In the genomic region with DNA sequence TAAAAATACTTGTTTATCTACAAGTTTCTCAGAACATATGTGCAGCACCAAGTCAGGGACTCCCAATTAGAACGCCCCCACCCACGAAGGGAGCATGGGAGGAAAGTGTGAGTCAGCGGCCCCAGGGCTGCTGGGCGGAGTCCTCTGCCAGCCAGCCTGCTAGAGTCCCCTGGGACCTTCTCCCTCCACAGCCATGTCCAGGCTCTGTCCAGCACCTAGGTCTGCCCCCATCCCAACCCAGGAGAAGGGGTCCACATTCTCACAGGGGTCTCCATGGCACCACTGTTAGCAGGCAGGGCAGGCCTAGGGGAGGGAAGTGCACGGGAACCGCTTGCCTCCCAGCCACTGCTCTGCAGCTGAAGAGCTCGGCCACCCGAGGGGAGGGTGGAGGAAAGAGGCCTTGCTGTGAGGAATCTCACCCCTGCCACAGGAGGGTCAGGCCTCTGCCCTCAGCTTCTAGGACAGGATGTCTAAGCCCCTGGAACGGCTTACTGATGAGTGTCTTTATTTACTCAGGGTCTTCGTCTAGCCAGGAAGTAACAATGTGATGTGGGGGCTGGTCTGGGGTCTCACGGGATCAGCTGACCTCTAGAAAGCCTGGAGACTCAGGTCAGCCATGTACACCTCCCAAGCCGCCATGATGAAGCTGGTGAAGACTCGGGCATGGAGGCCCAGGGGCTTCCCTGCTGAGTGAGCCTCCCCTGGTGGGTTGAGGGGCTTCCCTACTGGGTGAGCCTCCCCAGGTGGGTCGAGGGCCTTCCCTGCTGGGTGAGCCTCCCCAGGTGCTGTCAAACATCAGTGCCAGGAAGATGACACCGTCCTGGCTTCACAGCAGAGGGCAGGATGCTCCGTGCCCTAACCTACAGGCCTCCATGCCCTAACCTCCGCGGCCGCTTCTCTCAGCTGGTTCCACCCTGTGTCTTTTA, we compare ENCODE assay signal across 9 cellular contexts.
DNase-seq lines count a peak whose midpoint lies in the region; ATAC-seq and TF ChIP-seq lines count a peak whose summit lies in the region.
"Had no signal": no experiment of that assay in that cellular context is flagged by ENCODE, and none has a peak within 500 bp of the region (broad histone marks: within the 10 kb centered on the region; RNA-seq: fewer than 3 reads in every experiment).

No MANE protein-coding gene starts in this region.

- H3K9me3 Mint-ChIP-seq in activated CD8-positive, alpha-beta T cell treated with anti-CD3 and anti-CD28 coated beads for 36 hours, result no peaks in the 10 kb centered on the region
- H3K9me3 Mint-ChIP-seq in activated CD8-positive, alpha-beta T cell treated with anti-CD3 and anti-CD28 coated beads, Interleukin-2, amount 10 ng/mL, durations not matched to agents 7 days and 5 days (ENCODE audit: insufficient read depth), result no peaks in the 10 kb centered on the region
- no peaks in the 10 kb centered on the region for H3K9me3 Mint-ChIP-seq in stimulated activated memory B cell treated with anti-CD40 and anti-IgM and Interleukin-4, amounts not matched to agents 10 μg/mL and 1 μg/mL and 100 μg/mL, for 72 hours
- H3K9me3 Mint-ChIP-seq in type B pancreatic cell, result no peaks in the 10 kb centered on the region

- H3K4me1 Mint-ChIP-seq in activated CD8-positive, alpha-beta T cell treated with anti-CD3 and anti-CD28 coated beads for 36 hours (ENCODE audit: low read depth), result peaks cover 3% of the 10 kb centered on the region
- no peaks in the 10 kb centered on the region for H3K4me1 Mint-ChIP-seq in activated CD8-positive, alpha-beta T cell treated with anti-CD3 and anti-CD28 coated beads, Interleukin-2, amount 10 ng/mL, durations not matched to agents 7 days and 5 days (ENCODE audit: low read depth)
- H3K4me1 Mint-ChIP-seq in stimulated activated memory B cell treated with anti-CD40 and anti-IgM and Interleukin-4, amounts not matched to agents 10 μg/mL and 1 μg/mL and 100 μg/mL, for 72 hours, result peaks cover 6% of the 10 kb centered on the region
- H3K4me1 Mint-ChIP-seq in type B pancreatic cell (ENCODE audit: unreplicated experiment), result peaks cover 14% of the 10 kb centered on the region

- POLR2A ChIA-PET in activated CD8-positive, alpha-beta T cell treated with anti-CD3 and anti-CD28 coated beads for 36 hours (lab: Charles Lee), result no interaction called here
- POLR2A ChIA-PET in activated CD8-positive, alpha-beta T cell treated with anti-CD3 and anti-CD28 coated beads, Interleukin-2, amount 10 ng/mL, durations not matched to agents 7 days and 5 days (lab: Charles Lee), result no interaction called here

- no peak overlapping the region for H3K27ac Mint-ChIP-seq in activated CD8-positive, alpha-beta T cell treated with anti-CD3 and anti-CD28 coated beads for 36 hours
- no peak overlapping the region for H3K27ac Mint-ChIP-seq in activated CD8-positive, alpha-beta T cell treated with anti-CD3 and anti-CD28 coated beads, Interleukin-2, amount 10 ng/mL, durations not matched to agents 7 days and 5 days
- no peak overlapping the region for H3K27ac Mint-ChIP-seq in stimulated activated memory B cell treated with anti-CD40 and anti-IgM and Interleukin-4, amounts not matched to agents 10 μg/mL and 1 μg/mL and 100 μg/mL, for 72 hours
- no peak overlapping the region for H3K27ac Mint-ChIP-seq in type B pancreatic cell

- ATAC-seq in activated CD8-positive, alpha-beta T cell treated with anti-CD3 and anti-CD28 coated beads for 36 hours, result peak; percentile 93
- ATAC-seq in activated CD8-positive, alpha-beta T cell treated with anti-CD3 and anti-CD28 coated beads, Interleukin-2, amount 10 ng/mL, durations not matched to agents 7 days and 5 days, result no peak
- peak; percentile 58 for ATAC-seq in stimulated activated memory B cell treated with anti-CD40 and anti-IgM and Interleukin-4, amounts not matched to agents 10 μg/mL and 1 μg/mL and 100 μg/mL, for 72 hours
- ATAC-seq in GM21526 (IDR thresholded peaks at IDR 0.05; ENCODE audit: low FRiP score, unreplicated experiment) (no peak), HG03135 (IDR thresholded peaks at IDR 0.05; ENCODE audit: unreplicated experiment) (no peak)

- CTCF ChIA-PET in activated CD8-positive, alpha-beta T cell treated with anti-CD3 and anti-CD28 coated beads for 36 hours (lab: Charles Lee), result no interaction called here
- CTCF ChIA-PET in activated CD8-positive, alpha-beta T cell treated with anti-CD3 and anti-CD28 coated beads, Interleukin-2, amount 10 ng/mL, durations not matched to agents 7 days and 5 days (lab: Charles Lee), result no interaction called here

- TF ChIP-seq CTCF in activated CD8-positive, alpha-beta T cell treated with anti-CD3 and anti-CD28 coated beads for 36 hours (IDR thresholded peaks at IDR 0.05), result no peak
- no peak for TF ChIP-seq CTCF in type B pancreatic cell (conservative IDR thresholded peaks at IDR 0.05)

- intact Hi-C loops in activated CD8-positive, alpha-beta T cell treated with anti-CD3 and anti-CD28 coated beads for 36 hours (cut with micrococcal nuclease), result no loop called here

- H3K4me3 Mint-ChIP-seq in activated CD8-positive, alpha-beta T cell treated with anti-CD3 and anti-CD28 coated beads for 36 hours, result no peak overlapping the region
- no peak overlapping the region for H3K4me3 Mint-ChIP-seq in activated CD8-positive, alpha-beta T cell treated with anti-CD3 and anti-CD28 coated beads, Interleukin-2, amount 10 ng/mL, durations not matched to agents 7 days and 5 days
- no peak overlapping the region for H3K4me3 Mint-ChIP-seq in stimulated activated memory B cell treated with anti-CD40 and anti-IgM and Interleukin-4, amounts not matched to agents 10 μg/mL and 1 μg/mL and 100 μg/mL, for 72 hours
- H3K4me3 Mint-ChIP-seq in type B pancreatic cell, result no peak overlapping the region

- no peaks in the 10 kb centered on the region for H3K36me3 Mint-ChIP-seq in activated CD8-positive, alpha-beta T cell treated with anti-CD3 and anti-CD28 coated beads for 36 hours (ENCODE audit: low read depth)
- no peaks in the 10 kb centered on the region for H3K36me3 Mint-ChIP-seq in activated CD8-positive, alpha-beta T cell treated with anti-CD3 and anti-CD28 coated beads, Interleukin-2, amount 10 ng/mL, durations not matched to agents 7 days and 5 days (ENCODE audit: low read depth)
- no peaks in the 10 kb centered on the region for H3K36me3 Mint-ChIP-seq in stimulated activated memory B cell treated with anti-CD40 and anti-IgM and Interleukin-4, amounts not matched to agents 10 μg/mL and 1 μg/mL and 100 μg/mL, for 72 hours
- no peaks in the 10 kb centered on the region for H3K36me3 Mint-ChIP-seq in type B pancreatic cell

- H3K27me3 Mint-ChIP-seq in activated CD8-positive, alpha-beta T cell treated with anti-CD3 and anti-CD28 coated beads for 36 hours, result peaks cover 6% of the 10 kb centered on the region
- H3K27me3 Mint-ChIP-seq in activated CD8-positive, alpha-beta T cell treated with anti-CD3 and anti-CD28 coated beads, Interleukin-2, amount 10 ng/mL, durations not matched to agents 7 days and 5 days (ENCODE audit: low read depth), result no peaks in the 10 kb centered on the region
- H3K27me3 Mint-ChIP-seq in stimulated activated memory B cell treated with anti-CD40 and anti-IgM and Interleukin-4, amounts not matched to agents 10 μg/mL and 1 μg/mL and 100 μg/mL, for 72 hours, result peaks cover 63% of the 10 kb centered on the region
- peaks cover 32% of the 10 kb centered on the region for H3K27me3 Mint-ChIP-seq in type B pancreatic cell

- peak; percentile 80 for DNase-seq in activated CD8-positive, alpha-beta T cell treated with anti-CD3 and anti-CD28 coated beads for 36 hours
- DNase-seq in activated CD8-positive, alpha-beta T cell treated with anti-CD3 and anti-CD28 coated beads, Interleukin-2, amount 10 ng/mL, durations not matched to agents 7 days and 5 days, result no peak
- peak; percentile 47 to 54 for DNase-seq in activated T-cell treated with anti-CD3 and anti-CD28 coated beads, Interleukin-2, amount 50 U/mL, for 48 hours
- DNase-seq in iris pigment epithelial cell (ENCODE audit: low read depth) (peak; percentile 12), type B pancreatic cell (ENCODE audit: extremely low spot score, unreplicated experiment) (no peak)
- DNase-seq: AML-193 had no signal

Comparison
In these comparisons a context has a peak if more than half of its experiments do, and no peak if none do; other contexts are left out.
1. ATAC-seq: peak in activated CD8-positive, alpha-beta T cell treated with anti-CD3 and anti-CD28 coated beads for 36 hours (single experiment) and stimulated activated memory B cell treated with anti-CD40 and anti-IgM and Interleukin-4, amounts not matched to agents 10 μg/mL and 1 μg/mL and 100 μg/mL, for 72 hours (single experiment); none in activated CD8-positive, alpha-beta T cell treated with anti-CD3 and anti-CD28 coated beads, Interleukin-2, amount 10 ng/mL, durations not matched to agents 7 days and 5 days (single experiment), GM21526 (single experiment) and HG03135 (single experiment).
2. DNase-seq: peak in activated CD8-positive, alpha-beta T cell treated with anti-CD3 and anti-CD28 coated beads for 36 hours (single experiment), activated T-cell treated with anti-CD3 and anti-CD28 coated beads, Interleukin-2, amount 50 U/mL, for 48 hours (2 of 2) and iris pigment epithelial cell (single experiment); none in activated CD8-positive, alpha-beta T cell treated with anti-CD3 and anti-CD28 coated beads, Interleukin-2, amount 10 ng/mL, durations not matched to agents 7 days and 5 days (single experiment) and type B pancreatic cell (single experiment).